In the genomic region with DNA sequence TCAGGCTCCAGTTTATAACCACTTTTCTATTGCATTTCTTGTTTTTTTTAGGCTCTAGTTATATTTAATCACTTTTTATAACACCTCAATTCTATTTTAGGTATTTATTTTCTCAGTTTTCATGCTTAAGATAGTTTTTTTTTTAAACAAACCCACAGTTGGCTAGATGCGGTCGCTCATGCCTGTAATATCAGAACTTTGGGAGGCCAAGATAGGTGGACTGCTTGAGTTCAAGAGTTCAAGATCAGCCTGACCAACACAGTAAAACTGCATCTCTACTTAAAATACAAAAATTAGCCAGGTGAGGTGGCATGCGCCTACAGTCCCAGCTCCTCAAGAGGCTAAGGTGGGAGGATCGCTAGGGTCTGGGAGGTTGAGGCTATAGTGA, we compare ENCODE assay signal across 29 cellular contexts.
DNase-seq lines count a peak whose midpoint lies in the region; ATAC-seq, FAIRE-seq and TF ChIP-seq lines count a peak whose summit lies in the region.
"Had no signal": no experiment of that assay in that cellular context is flagged by ENCODE, and none has a peak within 500 bp of the region (broad histone marks: within the 10 kb centered on the region; RNA-seq: fewer than 3 reads in every experiment).

No MANE protein-coding gene starts in this region.

- 56 to 62% methylated on average over 4 of the region's 4 CpGs for WGBS in thyroid gland, 2 donors

- H3K27me3 ChIP-seq in endothelial cell of umbilical vein (ENCODE audit: control insufficient read depth in 2 of 2, insufficient read depth in 2 of 2, low read length in 2 of 2) (no peaks in the 10 kb centered on the region), thyroid gland (no peaks in the 10 kb centered on the region)
- H3K27me3 ChIP-seq: tibial nerve had no signal

- H3K27me3 Mint-ChIP-seq in activated T-cell treated with anti-CD3 and anti-CD28 coated beads, Interleukin-2, amount 50 U/mL, for 72 hours (ENCODE audit: low read depth), result no peaks in the 10 kb centered on the region
- H3K27me3 Mint-ChIP-seq: activated B cell treated with CpG ODN at 0.5 μM for 24 hours; activated naive CD4-positive, alpha-beta T cell treated with anti-CD3 and anti-CD28 coated beads, Interleukin-2, amount 10 ng/mL, durations not matched to agents 7 days and 5 days; B cell; central memory CD8-positive, alpha-beta T cell; stimulated activated naive CD8-positive, alpha-beta T cell treated with anti-CD3 and anti-CD28 coated beads, Interleukin-15, amount 100 ng/mL, for 72 hours; T-helper 17 cell had no signal

- no peaks in the 10 kb centered on the region for H3K9me1 ChIP-seq in endothelial cell of umbilical vein (replicated peaks; ENCODE audit: control insufficient read depth, extremely low read depth, insufficient read depth, low read length)

- ATAC-seq in activated T-cell treated with anti-CD3 and anti-CD28 coated beads, Interleukin-2, amount 50 U/mL, for 72 hours (replicated peaks in 1 of 2), result no peak
- ATAC-seq: A549; activated T-cell treated with anti-CD3 and anti-CD28 coated beads, Interleukin-2, amount 50 U/mL, for 4 hours; K562; stimulated activated naive CD8-positive, alpha-beta T cell treated with anti-CD3 and anti-CD28 coated beads, Interleukin-15, amount 100 ng/mL, for 72 hours; T-helper 17 cell had no signal

- peak overlapping the region; percentile 11 for H3K27ac Mint-ChIP-seq in activated T-cell treated with anti-CD3 and anti-CD28 coated beads, Interleukin-2, amount 50 U/mL, for 72 hours
- H3K27ac Mint-ChIP-seq: activated naive CD4-positive, alpha-beta T cell treated with anti-CD3 and anti-CD28 coated beads, Interleukin-2, amount 10 ng/mL, durations not matched to agents 7 days and 5 days; B cell; stimulated activated naive CD8-positive, alpha-beta T cell treated with anti-CD3 and anti-CD28 coated beads, Interleukin-15, amount 100 ng/mL, for 72 hours; T-helper 17 cell had no signal

- TF ChIP-seq CTCF in endothelial cell of umbilical vein (IDR thresholded peaks at IDR 0.05; ENCODE audit: extremely low read depth in 1 of 2, insufficient read depth in 1 of 2, low read depth in 1 of 2, low read length in 2 of 2) (no peak), thyroid gland (IDR thresholded peaks at IDR 0.05) (no peak)

- no peak overlapping the region for H3K4me3 Mint-ChIP-seq in activated T-cell treated with anti-CD3 and anti-CD28 coated beads, Interleukin-2, amount 50 U/mL, for 72 hours
- H3K4me3 Mint-ChIP-seq: activated B cell treated with CpG ODN at 0.5 μM for 24 hours; activated naive CD4-positive, alpha-beta T cell treated with anti-CD3 and anti-CD28 coated beads, Interleukin-2, amount 10 ng/mL, durations not matched to agents 7 days and 5 days; activated T-cell treated with anti-CD3 and anti-CD28 coated beads, Interleukin-2, amount 50 U/mL, for 4 hours; B cell; central memory CD8-positive, alpha-beta T cell; stimulated activated naive CD8-positive, alpha-beta T cell treated with anti-CD3 and anti-CD28 coated beads, Interleukin-15, amount 100 ng/mL, for 72 hours; T-helper 17 cell had no signal

- intact Hi-C loops in endothelial cell of umbilical vein (cut with micrococcal nuclease) (loop anchor here (5.0 to 10.0 kb wide), 4 partner anchors 90 to 287 kb away; a partner anchor contains a TSS), thyroid gland (cut with DNase I) (no loop called here)

- no peaks in the 10 kb centered on the region for H4K20me1 ChIP-seq in endothelial cell of umbilical vein (replicated peaks; ENCODE audit: control insufficient read depth, extremely low read depth, insufficient read depth, low read length)

- H3K27ac ChIP-seq in endothelial cell of umbilical vein (ENCODE audit: insufficient read depth, low read depth, low read length), result peak overlapping the region; percentile 70
- H3K27ac ChIP-seq in thyroid gland, result peak overlapping the region; percentile 15 to 72 (median 64)
- H3K27ac ChIP-seq: A549, epithelial cell of prostate had no signal

- peaks cover 33 to 59% of the 10 kb centered on the region in 2 donors for H3K36me3 Mint-ChIP-seq in activated T-cell treated with anti-CD3 and anti-CD28 coated beads, Interleukin-2, amount 50 U/mL, for 72 hours (ENCODE audit: insufficient read depth in 2 of 2)

- H3K36me3 ChIP-seq in endothelial cell of umbilical vein (ENCODE audit: control insufficient read depth in 2 of 2, extremely low read depth in 1 of 2, insufficient read depth in 2 of 2, low read length in 2 of 2), result peaks cover 0 to 3% of the 10 kb centered on the region in 2 experiments
- H3K36me3 ChIP-seq in thyroid gland, result peaks cover 0 to 7% of the 10 kb centered on the region in 2 donors

- no peak for TF ChIP-seq POLR2A in endothelial cell of umbilical vein (IDR thresholded peaks at IDR 0.05; ENCODE audit: low read depth, low read length)
- TF ChIP-seq POLR2A in thyroid gland (IDR thresholded peaks at IDR 0.05), result no peak

- H3K9ac ChIP-seq in endothelial cell of umbilical vein (replicated peaks; ENCODE audit: extremely low read depth, insufficient read depth, low read length), result no peak overlapping the region

- POLR2A ChIA-PET in endothelial cell of umbilical vein (lab: Charles Lee), result interaction anchor here (0.7 kb wide), 1 partner anchor 151 kb away, joined by 3 read pairs; no protein-coding TSS in a partner anchor

- H3K79me2 ChIP-seq in endothelial cell of umbilical vein (ENCODE audit: control insufficient read depth, insufficient read depth, low read length), result peaks cover 48% of the 10 kb centered on the region

- FAIRE-seq in endothelial cell of umbilical vein (lab: Jason Lieb, UNC) (no peak), frontal cortex (lab: Jason Lieb, UNC) (no peak)
- FAIRE-seq: A549, D721Med, islet of Langerhans, K562, RCC 7860 had no signal

- BruUV-seq in endothelial cell of umbilical vein (replicated peaks; lab: Mats Ljungman, UMichigan), result no TSS peak

- peaks cover 10 to 16% of the 10 kb centered on the region in 2 donors for H3K9me3 Mint-ChIP-seq in activated T-cell treated with anti-CD3 and anti-CD28 coated beads, Interleukin-2, amount 50 U/mL, for 72 hours
- H3K9me3 Mint-ChIP-seq: central memory CD8-positive, alpha-beta T cell had no signal

- peak overlapping the region; percentile 64 for H3K4me2 ChIP-seq in endothelial cell of umbilical vein (ENCODE audit: insufficient read depth, low read length)
- H3K4me2 ChIP-seq: A549 had no signal

- peaks cover 17% of the 10 kb centered on the region for H3K4me1 Mint-ChIP-seq in activated T-cell treated with anti-CD3 and anti-CD28 coated beads, Interleukin-2, amount 50 U/mL, for 72 hours (ENCODE audit: low read depth)

- CTCF ChIA-PET in endothelial cell of umbilical vein (lab: Charles Lee), result interaction anchor here (1.3 kb wide), 1 partner anchor 22 kb away, joined by 3 read pairs; no protein-coding TSS in a partner anchor

- H3K4me1 ChIP-seq in endothelial cell of umbilical vein (ENCODE audit: control insufficient read depth, extremely low read depth, insufficient read depth, low read length) (peaks cover 45% of the 10 kb centered on the region), thyroid gland (peaks cover 12 to 16% of the 10 kb centered on the region in 2 donors)

- DNase-seq in activated T-cell treated with anti-CD3 and anti-CD28 coated beads, Interleukin-2, amount 50 U/mL, for 72 hours, result no peak
- no peak for DNase-seq in activated T-cell treated with anti-CD3 and anti-CD28 coated beads for 4 hours
- peak; percentile 3 for DNase-seq in LHCN-M2 (ENCODE audit: low read depth)
- no peak for DNase-seq in endothelial cell of umbilical vein (ENCODE audit: low read depth, low spot score)
- DNase-seq in thyroid gland, result peak in 1 of 2 donors; percentile 15
- DNase-seq in frontal cortex (ENCODE audit: low spot score in 2 of 2), result no peak
- DNase-seq in putamen (ENCODE audit: low spot score), result no peak
- no peak for DNase-seq in stimulated activated CD4-positive, alpha-beta T cell treated with anti-CD3 and anti-CD28 coated beads, Interleukin-2, amount 100 ng/mL, for 24 hours
- DNase-seq: activated B cell treated with CpG ODN at 0.5 μM for 24 hours; activated CD4-positive, alpha-beta T cell treated with anti-CD3 and anti-CD28 coated beads, Interleukin-2, amount 50 U/mL, for 48 hours; activated naive CD4-positive, alpha-beta T cell treated with anti-CD3 and anti-CD28 coated beads, Interleukin-2, amount 10 ng/mL, durations not matched to agents 7 days and 5 days; activated T-cell treated with anti-CD3 and anti-CD28 coated beads, Interleukin-2, amount 50 U/mL, for 4 hours; foreskin fibroblast; HCEC 1CT; hypothalamus; NCI-H146; NCI-H524 treated with DMSO at 0.1 percent for 48 hours; stimulated activated naive CD8-positive, alpha-beta T cell treated with anti-CD3 and anti-CD28 coated beads, Interleukin-15, amount 100 ng/mL, for 72 hours; T-helper 17 cell had no signal

- dilution Hi-C loops in endothelial cell of umbilical vein (cut with MboI; ENCODE audit: extremely low pct_ligation_motif_present, low sequenced_read_pairs), result no loop called here

- H3K9me3 ChIP-seq in endothelial cell of umbilical vein (replicated peaks; ENCODE audit: control insufficient read depth, insufficient read depth, low read length) (peaks cover 3% of the 10 kb centered on the region), thyroid gland (no peaks in the 10 kb centered on the region)

- H3K4me3 ChIP-seq in endothelial cell of umbilical vein (replicated peaks in 1 of 3; ENCODE audit: insufficient read depth in 1 of 3, low read depth in 1 of 3, low read length in 3 of 3) (no peak overlapping the region), thyroid gland (replicated peaks in 1 of 3) (no peak overlapping the region)
- H3K4me3 ChIP-seq: A549, K562, lung, tibial nerve had no signal

- H2AFZ ChIP-seq in endothelial cell of umbilical vein (ENCODE audit: low read depth, low read length), result no peak overlapping the region

TF ChIP-seq in endothelial cell of umbilical vein, 7 proteins besides CTCF, POLR2A, EP300 and RAD21:
- TF ChIP-seq FOS (IDR thresholded peaks at IDR 0.05; ENCODE audit: borderline replicate concordance, insufficient read depth, low read length) (no peak), JUN (IDR thresholded peaks at IDR 0.05; ENCODE audit: borderline replicate concordance, insufficient read depth, insufficient read length, low read depth) (no peak), POLR2AphosphoS5 (IDR thresholded peaks at IDR 0.05; ENCODE audit: insufficient read depth, low read depth, low read length) (no peak), MYC (IDR thresholded peaks at IDR 0.05; ENCODE audit: low read depth, low read length) (no peak), EZH2 (IDR thresholded peaks at IDR 0.05; ENCODE audit: borderline replicate concordance, low read depth, low read length, severe bottlenecking) (no peak), GATA2 (IDR thresholded peaks at IDR 0.05; ENCODE audit: insufficient read depth, insufficient read length, low read depth, low read length) (no peak)
- TF ChIP-seq, protein P1, sequence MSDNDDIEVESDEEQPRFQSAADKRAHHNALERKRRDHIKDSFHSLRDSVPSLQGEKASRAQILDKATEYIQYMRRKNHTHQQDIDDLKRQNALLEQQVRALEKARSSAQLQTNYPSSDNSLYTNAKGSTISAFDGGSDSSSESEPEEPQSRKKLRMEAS (IDR thresholded peaks at IDR 0.05; ENCODE audit: insufficient read depth, insufficient read length), result no peak
